9 cellular contexts compared by ENCODE assay signal in the genomic region with DNA sequence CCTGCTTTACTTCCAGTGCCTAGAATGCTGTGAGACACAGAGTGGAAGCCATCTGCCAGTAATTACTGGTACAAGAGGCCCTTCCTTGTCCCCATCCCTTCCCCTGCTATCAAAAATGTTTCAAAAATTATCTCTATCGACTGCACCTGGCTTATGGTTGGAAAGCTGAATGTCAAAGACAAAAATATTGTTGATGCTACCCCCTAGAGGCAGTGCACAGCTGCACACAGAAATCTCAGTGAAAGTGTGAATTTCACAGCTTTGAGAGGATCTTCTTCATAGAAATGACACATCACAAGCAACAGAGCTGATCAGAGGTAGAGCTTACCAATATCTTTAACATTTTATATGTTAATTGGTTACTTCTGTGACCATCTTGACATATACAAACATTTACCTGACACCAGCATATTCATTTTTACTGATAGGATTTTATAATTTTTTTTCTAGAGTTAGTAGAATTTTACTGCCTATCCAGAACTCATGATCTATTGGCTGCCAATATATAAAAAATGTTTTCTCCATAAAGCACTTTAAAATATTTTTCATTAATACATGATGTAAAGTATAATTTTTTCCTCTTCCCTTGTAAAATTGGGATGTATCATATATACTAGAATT. TPM values are rescaled to one million over a fixed set of nuclear protein-coding genes. Genes with fewer than 3 reads are reported as not detected.
A peak's percentile ranks its signal among the peaks of the same experiment; 100 is the strongest.
DNase-seq lines count a peak whose midpoint lies in the region; ATAC-seq and TF ChIP-seq lines count a peak whose summit lies in the region.
"Had no signal": no experiment of that assay in that cellular context is flagged by ENCODE, and none has a peak within 500 bp of the region (broad histone marks: within the 10 kb centered on the region; RNA-seq: fewer than 3 reads in every experiment).

No MANE protein-coding gene starts in this region.

- no peaks in the 10 kb centered on the region for H3K9me3 Mint-ChIP-seq in Caco-2 (ENCODE audit: unreplicated experiment)
- H3K9me3 Mint-ChIP-seq: activated CD4-positive, alpha-beta memory T cell treated with anti-CD3 and anti-CD28 coated beads for 36 hours had no signal

- DNase-seq in Caco-2 (no peak), RKO (ENCODE audit: low spot score) (peak; percentile 54), left kidney (ENCODE audit: low read depth, low spot score) (peak; percentile 15), H7 (no peak)
- DNase-seq in activated CD4-positive, alpha-beta T cell treated with anti-CD3 and anti-CD28 coated beads for 48 hours: no peak
- DNase-seq: activated CD4-positive, alpha-beta memory T cell treated with anti-CD3 and anti-CD28 coated beads for 36 hours had no signal

- POLR2A ChIA-PET in Caco-2 (lab: Charles Lee): no interaction called here

- intact Hi-C loops in Caco-2 (cut with micrococcal nuclease; ENCODE audit: unreplicated experiment): loop anchor here (1.0 to 5.0 kb wide), 2 partner anchors 20 to 111 kb away; no protein-coding TSS in a partner anchor

- H3K36me3 Mint-ChIP-seq in Caco-2 (ENCODE audit: insufficient read depth, unreplicated experiment): no peaks in the 10 kb centered on the region
- H3K36me3 Mint-ChIP-seq: activated CD4-positive, alpha-beta memory T cell treated with anti-CD3 and anti-CD28 coated beads for 36 hours had no signal

- ATAC-seq in GM21390 (IDR thresholded peaks at IDR 0.05; ENCODE audit: unreplicated experiment) (peak; percentile 51), HG03095 (IDR thresholded peaks at IDR 0.05; ENCODE audit: unreplicated experiment) (no peak), GM21717 (IDR thresholded peaks at IDR 0.05; ENCODE audit: unreplicated experiment) (no peak)

- H3K27me3 Mint-ChIP-seq in Caco-2 (ENCODE audit: insufficient read depth, unreplicated experiment): peaks cover 21% of the 10 kb centered on the region

- no peak overlapping the region for H3K4me3 Mint-ChIP-seq in Caco-2 (ENCODE audit: unreplicated experiment)
- H3K4me3 Mint-ChIP-seq: activated CD4-positive, alpha-beta memory T cell treated with anti-CD3 and anti-CD28 coated beads for 36 hours had no signal

- TF ChIP-seq CTCF in Caco-2 (IDR thresholded peaks at IDR 0.05; ENCODE audit: insufficient read depth in 1 of 2, low read depth in 1 of 2, low read length in 1 of 2, severe bottlenecking in 1 of 2, unreplicated experiment in 1 of 2): peak; percentile 59 to 60

- H3K36me3 ChIP-seq in Caco-2 (ENCODE audit: control insufficient read depth, insufficient read depth, low read length) (no peaks in the 10 kb centered on the region), H7 (replicated peaks; ENCODE audit: control insufficient read depth, insufficient read depth, low read length) (no peaks in the 10 kb centered on the region)

- H3K4me1 Mint-ChIP-seq in Caco-2 (ENCODE audit: low read depth, unreplicated experiment): no peaks in the 10 kb centered on the region

- H3K4me3 ChIP-seq in Caco-2 (ENCODE audit: low read depth, low read length) (no peak overlapping the region), H7 (ENCODE audit: insufficient read depth, low read depth, low read length) (no peak overlapping the region)

- no TSS peak for BruUV-seq in Caco-2 (replicated peaks; lab: Mats Ljungman, UMichigan)

- CTCF ChIA-PET in Caco-2 (lab: Charles Lee): interaction anchor here (0.8 to 1.7 kb wide), 5 partner anchors 10 to 196 kb away, joined by 3 to 14 read pairs (median 5); partner anchors contain the start of gene TMEM132B

- no peak overlapping the region for H3K27ac Mint-ChIP-seq in Caco-2 (ENCODE audit: unreplicated experiment)
- H3K27ac Mint-ChIP-seq: activated CD4-positive, alpha-beta memory T cell treated with anti-CD3 and anti-CD28 coated beads for 36 hours had no signal

- no peaks in the 10 kb centered on the region for H3K4me1 ChIP-seq in Caco-2

- H3K27me3 ChIP-seq in Caco-2 (replicated peaks; ENCODE audit: control insufficient read depth, insufficient read depth, low read length) (no peaks in the 10 kb centered on the region), H7 (ENCODE audit: control insufficient read depth, insufficient read depth, low read length) (no peaks in the 10 kb centered on the region)

- H3K9me3 ChIP-seq in Caco-2: no peaks in the 10 kb centered on the region

RNA-seq across cellular contexts. Expression of gene TMEM132B, which starts 17.1 kb away (rescaled TPM):
- not detected in 2 replicates for total RNA-seq in Caco-2 (2022)
- total RNA-seq in H7 (2014; rRNA removed; shearing (Covaris generic)): 25.3 and 28.5 TPM in 2 replicates
- total RNA-seq: activated CD4-positive, alpha-beta memory T cell treated with anti-CD3 and anti-CD28 coated beads for 36 hours had no signal

Comparison
In these comparisons a context has a peak if more than half of its experiments do, and no peak if none do; other contexts are left out.
1. DNase-seq: peak in RKO (single experiment) and left kidney (single experiment); none in Caco-2 (0 of 2), H7 (single experiment) and activated CD4-positive, alpha-beta T cell treated with anti-CD3 and anti-CD28 coated beads for 48 hours (single experiment).
2. RNA of gene TMEM132B, which starts 17.1 kb away (total RNA-seq): 25.3 to 28.5 TPM in H7; not detected in Caco-2; every median in the first group is over 10 times any median in the second.